In the genomic region with DNA sequence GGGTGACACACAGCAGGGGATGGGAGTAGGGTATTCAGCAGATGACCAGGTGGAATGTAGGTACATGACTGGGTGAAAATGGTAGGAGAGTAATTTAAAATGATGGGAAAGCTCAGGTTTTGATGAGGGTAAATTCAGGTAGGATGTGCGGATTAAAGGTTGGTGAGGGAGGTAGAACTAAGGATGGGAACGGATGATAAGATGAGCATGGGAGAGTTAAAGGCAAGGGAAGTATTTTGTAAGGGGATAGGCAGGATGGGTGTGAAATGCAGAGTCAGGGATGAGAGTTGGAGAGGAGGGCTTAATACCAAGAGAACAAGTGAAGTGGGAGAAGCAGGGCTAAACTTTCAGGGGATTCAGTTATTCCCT, we compare ENCODE assay signal across 1 cellular context.
TF ChIP-seq lines count a peak whose summit lies in the region.

No MANE protein-coding gene starts in this region.

TF ChIP-seq in HCT116, 20 proteins besides CTCF, POLR2A, EP300 and RAD21 (continued from another document):
- TF ChIP-seq TCF7L2 (IDR thresholded peaks at IDR 0.05; ENCODE audit: borderline replicate concordance, extremely low read depth, insufficient read depth, insufficient read length) = no peak
- TF ChIP-seq, protein P1, sequence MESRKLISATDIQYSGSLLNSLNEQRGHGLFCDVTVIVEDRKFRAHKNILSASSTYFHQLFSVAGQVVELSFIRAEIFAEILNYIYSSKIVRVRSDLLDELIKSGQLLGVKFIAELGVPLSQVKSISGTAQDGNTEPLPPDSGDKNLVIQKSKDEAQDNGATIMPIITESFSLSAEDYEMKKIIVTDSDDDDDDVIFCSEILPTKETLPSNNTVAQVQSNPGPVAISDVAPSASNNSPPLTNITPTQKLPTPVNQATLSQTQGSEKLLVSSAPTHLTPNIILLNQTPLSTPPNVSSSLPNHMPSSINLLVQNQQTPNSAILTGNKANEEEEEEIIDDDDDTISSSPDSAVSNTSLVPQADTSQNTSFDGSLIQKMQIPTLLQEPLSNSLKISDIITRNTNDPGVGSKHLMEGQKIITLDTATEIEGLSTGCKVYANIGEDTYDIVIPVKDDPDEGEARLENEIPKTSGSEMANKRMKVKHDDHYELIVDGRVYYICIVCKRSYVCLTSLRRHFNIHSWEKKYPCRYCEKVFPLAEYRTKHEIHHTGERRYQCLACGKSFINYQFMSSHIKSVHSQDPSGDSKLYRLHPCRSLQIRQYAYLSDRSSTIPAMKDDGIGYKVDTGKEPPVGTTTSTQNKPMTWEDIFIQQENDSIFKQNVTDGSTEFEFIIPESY (IDR thresholded peaks at IDR 0.05; ENCODE audit: extremely low read depth, insufficient replicate concordance, low read length) = no peak
- TF ChIP-seq SP1 (IDR thresholded peaks at IDR 0.05; ENCODE audit: low read depth) = no peak
- no peak for TF ChIP-seq FOSL1 (IDR thresholded peaks at IDR 0.05; ENCODE audit: low read depth)
- TF ChIP-seq ELF1 (IDR thresholded peaks at IDR 0.05; ENCODE audit: borderline replicate concordance, low read depth) = no peak
- no peak for TF ChIP-seq POLR2AphosphoS5 (IDR thresholded peaks at IDR 0.05; ENCODE audit: low read depth, low read length)
- TF ChIP-seq YY1 (IDR thresholded peaks at IDR 0.05; ENCODE audit: extremely low read depth, insufficient replicate concordance, low read depth, low read length) = no peak
